Comparison of ENCODE assay signal across 16 cellular contexts in genomic region chr10:13939391-13939790, GRCh38.
DNase-seq lines count a peak whose midpoint lies in the region; ATAC-seq and TF ChIP-seq lines count a peak whose summit lies in the region.
"Had no signal": no experiment of that assay in that cellular context is flagged by ENCODE, and none has a peak within 500 bp of the region (broad histone marks: within the 10 kb centered on the region; RNA-seq: fewer than 3 reads in every experiment).

No MANE protein-coding gene starts in this region.

- H3K36me3 ChIP-seq in tibial artery: no peaks in the 10 kb centered on the region
- no peaks in the 10 kb centered on the region for H3K36me3 ChIP-seq in neural progenitor cell
- H3K36me3 ChIP-seq: ovary had no signal

- H3K9ac ChIP-seq in neural progenitor cell: no peak overlapping the region

- H3K4me1 ChIP-seq in tibial artery (peaks cover 0 to 64% (median 31%) of the 10 kb centered on the region in 4 donors), neural progenitor cell (no peaks in the 10 kb centered on the region)
- H3K4me1 ChIP-seq: Caco-2 had no signal

- no peaks in the 10 kb centered on the region for H4K20me1 ChIP-seq in neural progenitor cell (ENCODE audit: low read depth)

- peaks cover 15% of the 10 kb centered on the region for H3K9me3 Mint-ChIP-seq in neural progenitor cell

- H3K4me1 Mint-ChIP-seq in neural progenitor cell: peaks cover 4% of the 10 kb centered on the region

- no peak overlapping the region for H3K4me3 ChIP-seq in fibroblast of the aortic adventitia (ENCODE audit: low read depth, low read length)
- no peak overlapping the region for H3K4me3 ChIP-seq in tibial artery
- no peak overlapping the region for H3K4me3 ChIP-seq in neural progenitor cell
- H3K4me3 ChIP-seq: ovary had no signal

- peaks cover 6% of the 10 kb centered on the region for H3K27me3 Mint-ChIP-seq in neural progenitor cell (ENCODE audit: insufficient read depth, low read depth)

- H3K27ac ChIP-seq in tibial artery: peak overlapping the region; percentile 52 to 59
- no peak overlapping the region for H3K27ac ChIP-seq in neural progenitor cell
- H3K27ac ChIP-seq: ovary had no signal

- no peaks in the 10 kb centered on the region for H3F3A ChIP-seq in neural progenitor cell (ENCODE audit: low read depth)

- DNase-seq in GM04503 (ENCODE audit: low read depth): peak; percentile 58
- peak; percentile 48 for DNase-seq in astrocyte of the hippocampus (ENCODE audit: low read depth, low spot score)
- peak; percentile 79 for DNase-seq in fibroblast of the aortic adventitia (ENCODE audit: low read depth)
- DNase-seq in tibial artery: no peak
- no peak for DNase-seq in RKO (ENCODE audit: low spot score)
- no peak for DNase-seq in neural progenitor cell (ENCODE audit: low spot score)
- DNase-seq: activated CD4-positive, CD25-positive, alpha-beta regulatory T cell treated with anti-CD3 and anti-CD28 coated beads, Interleukin-2, amount 50 U/mL, for 72 hours; activated CD8-positive, alpha-beta memory T cell treated with anti-CD3 and anti-CD28 coated beads for 24 hours; activated naive CD4-positive, alpha-beta T cell treated with anti-CD3 and anti-CD28 coated beads, Interleukin-2, amount 10 ng/mL, durations not matched to agents 7 days and 5 days; activated T-cell treated with anti-CD3 and anti-CD28 coated beads, Interleukin-2, amount 50 U/mL, for 4 hours; aorta; Caco-2; ovary; stimulated activated naive CD4-positive, alpha-beta T cell had no signal

- intact Hi-C loops in tibial artery (cut with DNase I; ENCODE audit: low total_unique reads): no loop called here

- no peak overlapping the region for H3K27ac Mint-ChIP-seq in neural progenitor cell
- H3K27ac Mint-ChIP-seq: activated naive CD4-positive, alpha-beta T cell treated with anti-CD3 and anti-CD28 coated beads, Interleukin-2, amount 10 ng/mL, durations not matched to agents 7 days and 5 days had no signal

- no peaks in the 10 kb centered on the region for H3K27me3 ChIP-seq in tibial artery
- H3K27me3 ChIP-seq in neural progenitor cell: no peaks in the 10 kb centered on the region
- H3K27me3 ChIP-seq: ovary had no signal

- H3K9me3 ChIP-seq in tibial artery (no peaks in the 10 kb centered on the region), neural progenitor cell (ENCODE audit: low read depth) (no peaks in the 10 kb centered on the region)
- H3K9me3 ChIP-seq: Caco-2, ovary had no signal

- H3K36me3 Mint-ChIP-seq in neural progenitor cell: peaks cover 9% of the 10 kb centered on the region
- H3K36me3 Mint-ChIP-seq: activated naive CD4-positive, alpha-beta T cell treated with anti-CD3 and anti-CD28 coated beads, Interleukin-2, amount 10 ng/mL, durations not matched to agents 7 days and 5 days had no signal

- no peak overlapping the region for H2AFZ ChIP-seq in neural progenitor cell (replicated peaks)

- no peak overlapping the region for H3K4me3 Mint-ChIP-seq in neural progenitor cell
- H3K4me3 Mint-ChIP-seq: activated naive CD4-positive, alpha-beta T cell treated with anti-CD3 and anti-CD28 coated beads, Interleukin-2, amount 10 ng/mL, durations not matched to agents 7 days and 5 days; activated T-cell treated with anti-CD3 and anti-CD28 coated beads, Interleukin-2, amount 50 U/mL, for 4 hours had no signal

- H3K79me2 ChIP-seq in neural progenitor cell (ENCODE audit: low read depth): no peaks in the 10 kb centered on the region

- ATAC-seq in esophagus mucosa: no peak
- ATAC-seq: activated T-cell treated with anti-CD3 and anti-CD28 coated beads, Interleukin-2, amount 50 U/mL, for 4 hours; sciatic nerve had no signal

- H3K4me2 ChIP-seq in neural progenitor cell: no peak overlapping the region

- TF ChIP-seq CTCF in fibroblast of the aortic adventitia (IDR thresholded peaks at IDR 0.05; ENCODE audit: insufficient read depth, low read length) (no peak), tibial artery (IDR thresholded peaks at IDR 0.05) (no peak), neural progenitor cell (IDR thresholded peaks at IDR 0.05) (no peak)

Comparison
In these comparisons a context has a peak if more than half of its experiments do, and no peak if none do; other contexts are left out.
1. DNase-seq: peak in GM04503 (single experiment), astrocyte of the hippocampus (single experiment) and fibroblast of the aortic adventitia (single experiment); none in tibial artery (0 of 2), RKO (single experiment) and neural progenitor cell (single experiment).